Comparison of ENCODE assay signal across 17 cellular contexts in genomic region chr6:162602759-162603158, GRCh38.
DNase-seq lines count a peak whose midpoint lies in the region; ATAC-seq and TF ChIP-seq lines count a peak whose summit lies in the region.
"Had no signal": no experiment of that assay in that cellular context is flagged by ENCODE, and none has a peak within 500 bp of the region (broad histone marks: within the 10 kb centered on the region; RNA-seq: fewer than 3 reads in every experiment).

No MANE protein-coding gene starts in this region.

- in situ Hi-C loops in G401 (cut with HindIII; ENCODE audit: low sequenced_read_pairs), result no loop called here

- intact Hi-C loops in right cardiac atrium (cut with DNase I) (no loop called here), esophagus muscularis mucosa (cut with DNase I) (no loop called here)

- no peak for TF ChIP-seq POLR2A in esophagus muscularis mucosa (IDR thresholded peaks at IDR 0.05; ENCODE audit: low read depth)

- no peaks in the 10 kb centered on the region for H3K9me3 ChIP-seq in right cardiac atrium (ENCODE audit: control insufficient read depth, low read length)
- H3K9me3 ChIP-seq in esophagus muscularis mucosa, result no peaks in the 10 kb centered on the region
- H3K9me3 ChIP-seq: Caco-2 had no signal

- TF ChIP-seq EP300 in esophagus muscularis mucosa (IDR thresholded peaks at IDR 0.05), result no peak

- no peak for TF ChIP-seq CTCF in esophagus muscularis mucosa (IDR thresholded peaks at IDR 0.05)

- H3K36me3 ChIP-seq in esophagus muscularis mucosa, result no peaks in the 10 kb centered on the region

- 63% methylated on average over 6 of the region's 6 CpGs for WGBS in right cardiac atrium
- 90% methylated on average over 6 of the region's 6 CpGs for WGBS in esophagus muscularis mucosa

- no peak overlapping the region for H3K27ac ChIP-seq in right cardiac atrium (ENCODE audit: low read length)
- no peak overlapping the region for H3K27ac ChIP-seq in esophagus muscularis mucosa (replicated peaks in 1 of 4)
- H3K27ac ChIP-seq: C4-2B had no signal

- no peak overlapping the region for H3K4me3 ChIP-seq in right cardiac atrium (ENCODE audit: low read length)
- no peak overlapping the region for H3K4me3 ChIP-seq in esophagus muscularis mucosa

- peak; percentile 28 for DNase-seq in Ammon's horn (ENCODE audit: low spot score)
- peak; percentile 28 for DNase-seq in G401 (ENCODE audit: low spot score)
- peak; percentile 4 for DNase-seq in cerebellum (ENCODE audit: low spot score)
- DNase-seq in right cardiac atrium, result peak in 2 of 3 donors; percentile 20 to 70
- DNase-seq in esophagus muscularis mucosa (ENCODE audit: extremely low spot score), result no peak
- no peak for DNase-seq in inferior parietal cortex (ENCODE audit: extremely low spot score)
- DNase-seq: ACHN; Caco-2; CD4-positive, alpha-beta T cell; GDM1; GOT3; H7; HFFc6; IMR-90 had no signal

- peak; percentile 55 to 82 for ATAC-seq in right cardiac atrium
- ATAC-seq in HG02884 (IDR thresholded peaks at IDR 0.05; ENCODE audit: unreplicated experiment), result no peak
- ATAC-seq: HCT116 had no signal

- H3K4me1 ChIP-seq in right cardiac atrium (ENCODE audit: control insufficient read depth, insufficient read depth, low read length) (no peaks in the 10 kb centered on the region), esophagus muscularis mucosa (no peaks in the 10 kb centered on the region)
- H3K4me1 ChIP-seq: Caco-2 had no signal

- H3K27me3 ChIP-seq in right cardiac atrium (ENCODE audit: control insufficient read depth, insufficient read depth) (no peaks in the 10 kb centered on the region), esophagus muscularis mucosa (no peaks in the 10 kb centered on the region)

Comparison
In these comparisons a context has a peak if more than half of its experiments do, and no peak if none do; other contexts are left out.
1. DNase-seq: peak in Ammon's horn (single experiment), G401 (single experiment), cerebellum (single experiment) and right cardiac atrium (2 of 3); none in esophagus muscularis mucosa (single experiment) and inferior parietal cortex (single experiment).